In genomic region chr17:75273968-75274708, GRCh38 we compare ENCODE assay signal across 1 cellular context.
TF ChIP-seq lines count a peak whose summit lies in the region.

No MANE protein-coding gene starts in this region.

TF ChIP-seq in K562, 482 proteins besides CTCF, POLR2A, EP300 and RAD21 (continued from another document and continues in another):
- TF ChIP-seq BDP1 (IDR thresholded peaks at IDR 0.05; ENCODE audit: insufficient read depth, insufficient read length) (no peak), FOXK2 (conservative IDR thresholded peaks at IDR 0.05 in 1 of 2, IDR thresholded peaks at IDR 0.05 in 1 of 2; ENCODE audit: low read depth in 2 of 2) (no peak), TCFL5 (CRISPR knock-in tag; conservative IDR thresholded peaks at IDR 0.05) (no peak), CC2D1A (IDR thresholded peaks at IDR 0.05) (no peak), ZNF583 (CRISPR knock-in tag; IDR thresholded peaks at IDR 0.05) (no peak), NR2C2 (CRISPR knock-in tag; IDR thresholded peaks at IDR 0.05) (no peak), NR2C2 (tag; IDR thresholded peaks at IDR 0.05) (no peak), PCBP1 (IDR thresholded peaks at IDR 0.05; ENCODE audit: low read depth, low read length, poor library complexity, severe bottlenecking) (no peak), FOXA1 (IDR thresholded peaks at IDR 0.05; ENCODE audit: borderline replicate concordance) (no peak), THRB (CRISPR knock-in tag; conservative IDR thresholded peaks at IDR 0.05) (0 out of 2 replicates have a peak, but pooled peaks have one; percentile 27), ZBTB7A (IDR thresholded peaks at IDR 0.05; ENCODE audit: borderline replicate concordance, control insufficient read depth, low read depth, low read length) (no peak), KDM1A (IDR thresholded peaks at IDR 0.05) (peak; percentile 43 to 44; a peak in 2 of 4 replicates), HDAC1 (IDR thresholded peaks at IDR 0.05) (no peak), ETS1 (conservative IDR thresholded peaks at IDR 0.05; ENCODE audit: control insufficient read depth, low read depth, low read length) (no peak), ZNF408 (CRISPR knock-in tag; IDR thresholded peaks at IDR 0.05; ENCODE audit: low read depth) (no peak), ZBTB43 (CRISPR knock-in tag; IDR thresholded peaks at IDR 0.05) (no peak), SUPT5H (IDR thresholded peaks at IDR 0.05) (peak; percentile 51), IRF9 (tag; IDR thresholded peaks at IDR 0.05) (no peak), NCOA2 (IDR thresholded peaks at IDR 0.05; ENCODE audit: partially characterized antibody in 2 of 2) (no peak), SMARCB1 (IDR thresholded peaks at IDR 0.05; ENCODE audit: insufficient read length, low read depth) (no peak), ZNF436 (CRISPR knock-in tag; IDR thresholded peaks at IDR 0.05) (no peak), ZNF584 (CRISPR knock-in tag; IDR thresholded peaks at IDR 0.05; ENCODE audit: low read depth) (peak; percentile 44; the same call in 1 of the 2 replicates), POLR2G (IDR thresholded peaks at IDR 0.05; ENCODE audit: low read depth, low read length) (no peak), ZNF79 (CRISPR knock-in tag; IDR thresholded peaks at IDR 0.05; ENCODE audit: low read depth) (no peak), TCF7L2 (IDR thresholded peaks at IDR 0.05; ENCODE audit: low read depth, low read length) (no peak), ZNF717 (CRISPR knock-in tag; IDR thresholded peaks at IDR 0.05) (no peak), RCOR1 (IDR thresholded peaks at IDR 0.05; ENCODE audit: borderline replicate concordance in 1 of 2, low read depth in 2 of 2, low read length in 2 of 2) (0 out of 4 replicates have a peak, but pooled peaks of 1 of the 2 experiments have one; percentile 52), ZNF277 (CRISPR knock-in tag; IDR thresholded peaks at IDR 0.05; ENCODE audit: borderline replicate concordance) (no peak), TRIM24 (IDR thresholded peaks at IDR 0.05) (peak; percentile 27 to 52; a peak in 2 of 4 replicates), PCBP2 (IDR thresholded peaks at IDR 0.05; ENCODE audit: low read depth, low read length, poor library complexity, severe bottlenecking) (no peak), ZZZ3 (IDR thresholded peaks at IDR 0.05) (no peak), DDX20 (tag; IDR thresholded peaks at IDR 0.05; ENCODE audit: low read depth) (no peak), ZNF551 (CRISPR knock-in tag; IDR thresholded peaks at IDR 0.05) (no peak), NFE2 (IDR thresholded peaks at IDR 0.05; ENCODE audit: low read depth) (no peak), CEBPZ (IDR thresholded peaks at IDR 0.05; ENCODE audit: borderline replicate concordance, low read depth, low read length) (no peak), ZBTB40 (IDR thresholded peaks at IDR 0.05) (no peak), ZBTB40 (CRISPR knock-in tag; IDR thresholded peaks at IDR 0.05) (no peak), SMAD2 (IDR thresholded peaks at IDR 0.05; ENCODE audit: low read depth, low read length) (no peak), JUND (IDR thresholded peaks at IDR 0.05; ENCODE audit: borderline replicate concordance, low read depth, low read length) (0 out of 2 replicates have a peak, but pooled peaks have one; percentile 34), JUND (tag; IDR thresholded peaks at IDR 0.05; ENCODE audit: borderline replicate concordance, low read depth, low read length) (no peak), L3MBTL2 (IDR thresholded peaks at IDR 0.05) (peak; percentile 50; the same call in 1 of the 2 replicates), LARP7 (IDR thresholded peaks at IDR 0.05) (no peak), ZNF699 (CRISPR knock-in tag; IDR thresholded peaks at IDR 0.05; ENCODE audit: insufficient replicate concordance) (no peak), PHB2 (IDR thresholded peaks at IDR 0.05; ENCODE audit: low read depth) (no peak), STAT6 (CRISPR knock-in tag; IDR thresholded peaks at IDR 0.05) (no peak)
